Comparison of ENCODE assay signal across 10 cellular contexts in the genomic region with DNA sequence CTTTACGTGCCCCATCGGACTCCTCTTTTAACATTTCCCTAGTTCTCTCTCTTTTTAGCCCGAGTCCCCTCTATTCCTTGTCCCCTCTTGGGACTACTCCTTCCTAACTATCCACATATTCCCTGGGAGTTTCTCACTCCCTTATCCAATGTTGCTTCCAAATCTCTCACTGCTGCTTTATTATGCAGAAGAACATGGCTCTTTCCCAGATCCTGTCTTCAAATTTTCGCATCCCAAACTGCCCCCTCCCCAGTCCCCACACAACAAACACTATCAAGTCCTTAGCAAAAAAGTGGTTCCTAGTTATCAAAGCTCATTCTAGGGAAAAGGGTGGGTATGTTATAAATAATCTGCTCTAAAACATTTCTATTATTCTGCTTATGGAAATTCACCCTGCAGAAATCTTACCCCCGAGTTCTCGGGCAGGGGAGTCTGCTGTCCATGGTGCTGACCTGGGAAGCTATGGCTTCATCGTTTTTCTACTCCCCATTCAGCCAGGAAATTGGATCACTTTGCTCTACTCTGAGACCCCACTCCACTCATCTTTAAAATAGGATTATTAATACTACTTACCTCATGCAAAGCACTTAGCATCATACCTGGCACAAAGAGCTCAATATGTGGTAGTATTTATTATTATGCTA.
DNase-seq lines count a peak whose midpoint lies in the region; ATAC-seq, FAIRE-seq and TF ChIP-seq lines count a peak whose summit lies in the region.
"Had no signal": no experiment of that assay in that cellular context is flagged by ENCODE, and none has a peak within 500 bp of the region (broad histone marks: within the 10 kb centered on the region; RNA-seq: fewer than 3 reads in every experiment).

No MANE protein-coding gene starts in this region.

- no peak for TF ChIP-seq POLR2A in IMR-90 (IDR thresholded peaks at IDR 0.05; ENCODE audit: low read depth, low read length)

- no peaks in the 10 kb centered on the region for H3K4me1 Mint-ChIP-seq in activated CD4-positive, alpha-beta memory T cell treated with anti-CD3 and anti-CD28 coated beads, Interleukin-2, amount 10 ng/mL, durations not matched to agents 7 days and 5 days

- H3K4me2 ChIP-seq in IMR-90 (ENCODE audit: low read depth, low read length) (no peak overlapping the region), keratinocyte (ENCODE audit: control insufficient read depth, extremely low read depth, insufficient read depth, low read depth, low read length) (no peak overlapping the region)

- H4K20me1 ChIP-seq in IMR-90 (ENCODE audit: insufficient read depth, low read length), result no peaks in the 10 kb centered on the region
- no peaks in the 10 kb centered on the region for H4K20me1 ChIP-seq in keratinocyte (ENCODE audit: control insufficient read depth, extremely low read depth, insufficient read depth, low read length)

- H3K4me1 ChIP-seq in IMR-90 (ENCODE audit: control insufficient read depth, insufficient read depth, low read length) (no peaks in the 10 kb centered on the region), keratinocyte (ENCODE audit: control insufficient read depth, extremely low read depth, insufficient read depth, low read length) (no peaks in the 10 kb centered on the region)

- no peak overlapping the region for H4K91ac ChIP-seq in IMR-90 (ENCODE audit: insufficient read depth, low read depth, low read length)

- H2AFZ ChIP-seq in IMR-90 (replicated peaks; ENCODE audit: low read length, poor library complexity) (no peak overlapping the region), keratinocyte (ENCODE audit: control insufficient read depth, low read length) (no peak overlapping the region)

- no peak overlapping the region for H3K18ac ChIP-seq in IMR-90 (ENCODE audit: low read depth, low read length)

- WGBS in IMR-90 (ENCODE audit: extremely low coverage in 2 of 2, insufficient read length in 1 of 2), 2 experiments, result 0% methylated on average over 1 of the region's 7 CpGs; no CpG with 5 or more reads in 1 of the 2 experiments

- H3K27ac Mint-ChIP-seq in activated CD4-positive, alpha-beta memory T cell treated with anti-CD3 and anti-CD28 coated beads, Interleukin-2, amount 10 ng/mL, durations not matched to agents 7 days and 5 days, result no peak overlapping the region
- H3K27ac Mint-ChIP-seq: activated T-helper 2 cell treated with anti-CD3 and anti-CD28 coated beads, Interferon-gamma antibody, Interleukin-2, Interleukin-4, amounts not matched to agents 10 μg/mL and 5 μg/mL and 100 μg/mL, durations not matched to agents 14 hours and 24 hours and 36 hours had no signal

- H3K27ac ChIP-seq in IMR-90 (ENCODE audit: insufficient read depth, low read length) (no peak overlapping the region), keratinocyte (ENCODE audit: control insufficient read depth, insufficient read depth, low read length) (no peak overlapping the region)
- H3K27ac ChIP-seq: skin epidermis had no signal

- no peaks in the 10 kb centered on the region for H3K9me1 ChIP-seq in IMR-90 (ENCODE audit: insufficient read depth, low read length)
- H3K9me1 ChIP-seq in keratinocyte (ENCODE audit: control insufficient read depth, extremely low read depth, insufficient read depth, low read length), result no peaks in the 10 kb centered on the region

- H3K23ac ChIP-seq in IMR-90 (ENCODE audit: low read depth, low read length), result no peak overlapping the region

- H3K9me3 Mint-ChIP-seq in activated CD4-positive, alpha-beta memory T cell treated with anti-CD3 and anti-CD28 coated beads, Interleukin-2, amount 10 ng/mL, durations not matched to agents 7 days and 5 days, result no peaks in the 10 kb centered on the region
- H3K9me3 Mint-ChIP-seq: activated T-helper 2 cell treated with anti-CD3 and anti-CD28 coated beads, Interferon-gamma antibody, Interleukin-2, Interleukin-4, amounts not matched to agents 10 μg/mL and 5 μg/mL and 100 μg/mL, durations not matched to agents 14 hours and 24 hours and 36 hours had no signal

- TF ChIP-seq RAD21 in IMR-90 (IDR thresholded peaks at IDR 0.05; ENCODE audit: low read length), result no peak

- intact Hi-C loops in IMR-90 (cut with micrococcal nuclease), result no loop called here

- no peak overlapping the region for H4K8ac ChIP-seq in IMR-90 (ENCODE audit: low read depth in 2 of 2, low read length in 2 of 2)

- H2AK5ac ChIP-seq in IMR-90 (ENCODE audit: low read depth, low read length), result no peak overlapping the region

- ATAC-seq in IMR-90 (ENCODE audit: low read depth), result no peak

- no peaks in the 10 kb centered on the region for H3K36me3 ChIP-seq in IMR-90 (ENCODE audit: control insufficient read depth, insufficient read depth, low read length)
- H3K36me3 ChIP-seq in keratinocyte (ENCODE audit: control insufficient read depth in 2 of 2, extremely low read depth in 1 of 2, insufficient read depth in 2 of 2, low read length in 2 of 2), result no peaks in the 10 kb centered on the region

- BruUV-seq in IMR-90 (replicated peaks; lab: Mats Ljungman, UMichigan), result no TSS peak

- H2BK120ac ChIP-seq in IMR-90 (ENCODE audit: low read depth, low read length), result no peak overlapping the region

- no peak overlapping the region for H3K56ac ChIP-seq in IMR-90 (ENCODE audit: extremely low read depth, insufficient read depth, low read length)

- POLR2A ChIA-PET in IMR-90 (lab: Charles Lee; ENCODE audit: unreplicated experiment), result no interaction called here
- POLR2A ChIA-PET in activated CD4-positive, alpha-beta memory T cell treated with anti-CD3 and anti-CD28 coated beads, Interleukin-2, amount 10 ng/mL, durations not matched to agents 7 days and 5 days (lab: Charles Lee), result no interaction called here

- no peak for TF ChIP-seq CTCF in IMR-90 (conservative IDR thresholded peaks at IDR 0.05; ENCODE audit: low read depth, low read length)
- TF ChIP-seq CTCF in keratinocyte (optimal IDR thresholded peaks at IDR 0.05 in 1 of 3, IDR thresholded peaks at IDR 0.05 in 1 of 3, conservative IDR thresholded peaks at IDR 0.05 in 1 of 3; ENCODE audit: extremely low read depth in 1 of 3, insufficient read depth in 2 of 3, low read length in 3 of 3), result no peak

- no peak overlapping the region for H3K14ac ChIP-seq in IMR-90 (replicated peaks; ENCODE audit: low read depth, low read length)

- no peak overlapping the region for H2BK5ac ChIP-seq in IMR-90 (ENCODE audit: low read depth, low read length, poor library complexity, severe bottlenecking)

- H3K4me3 ChIP-seq in IMR-90 (ENCODE audit: insufficient read depth, low read depth, low read length) (no peak overlapping the region), keratinocyte (ENCODE audit: control insufficient read depth in 2 of 3, extremely low read depth in 1 of 3, insufficient read depth in 2 of 3, low read depth in 1 of 3, low read length in 3 of 3) (no peak overlapping the region)
- H3K4me3 ChIP-seq: skin epidermis had no signal

- H3K4ac ChIP-seq in IMR-90 (ENCODE audit: low read depth, low read length), result no peak overlapping the region

- dilution Hi-C loops in IMR-90 (cut with HindIII; ENCODE audit: low sequenced_read_pairs, unreplicated experiment) (no loop called here), keratinocyte (cut with MboI; ENCODE audit: extremely low pct_ligation_motif_present, low sequenced_read_pairs) (no loop called here)

- H3K79me1 ChIP-seq in IMR-90 (ENCODE audit: low read depth in 1 of 2, low read length in 2 of 2), result no peaks in the 10 kb centered on the region

- H3K79me2 ChIP-seq in keratinocyte (ENCODE audit: control insufficient read depth, insufficient read depth, low read length), result no peaks in the 10 kb centered on the region

- H3K27me3 ChIP-seq in IMR-90 (ENCODE audit: control insufficient read depth, insufficient read depth, low read length) (no peaks in the 10 kb centered on the region), keratinocyte (ENCODE audit: control insufficient read depth, extremely low read depth, insufficient read depth, low read length) (no peaks in the 10 kb centered on the region)

- no peak overlapping the region for H4K5ac ChIP-seq in IMR-90 (ENCODE audit: low read depth, low read length)

- H3K9ac ChIP-seq in IMR-90 (ENCODE audit: low read depth, low read length) (no peak overlapping the region), keratinocyte (ENCODE audit: control insufficient read depth, extremely low read depth, insufficient read depth, low read length) (no peak overlapping the region)

- no peaks in the 10 kb centered on the region for H3K9me3 ChIP-seq in IMR-90 (ENCODE audit: control insufficient read depth, insufficient read depth, low read length)
- H3K9me3 ChIP-seq in keratinocyte (ENCODE audit: control insufficient read depth, low read depth, low read length), result no peaks in the 10 kb centered on the region

- H3K36me3 Mint-ChIP-seq in activated CD4-positive, alpha-beta memory T cell treated with anti-CD3 and anti-CD28 coated beads, Interleukin-2, amount 10 ng/mL, durations not matched to agents 7 days and 5 days (ENCODE audit: low read depth), result no peaks in the 10 kb centered on the region

- FAIRE-seq in keratinocyte (lab: Jason Lieb, UNC), result peak; percentile 73

- no peak overlapping the region for H2BK20ac ChIP-seq in IMR-90 (ENCODE audit: low read depth, low read length)

- no peak overlapping the region for H2AK9ac ChIP-seq in IMR-90 (replicated peaks; ENCODE audit: low read depth, low read length, poor library complexity)

- no peaks in the 10 kb centered on the region for H3K27me3 Mint-ChIP-seq in activated CD4-positive, alpha-beta memory T cell treated with anti-CD3 and anti-CD28 coated beads, Interleukin-2, amount 10 ng/mL, durations not matched to agents 7 days and 5 days

- CTCF ChIA-PET in IMR-90 (lab: Yijun Ruan, JAX), result interaction anchor here (0.6 kb wide), 1 partner anchor 11 kb away, joined by 3 read pairs; no protein-coding TSS in a partner anchor
- CTCF ChIA-PET in activated CD4-positive, alpha-beta memory T cell treated with anti-CD3 and anti-CD28 coated beads, Interleukin-2, amount 10 ng/mL, durations not matched to agents 7 days and 5 days (lab: Charles Lee), result no interaction called here

- H3K4me3 Mint-ChIP-seq in activated CD4-positive, alpha-beta memory T cell treated with anti-CD3 and anti-CD28 coated beads, Interleukin-2, amount 10 ng/mL, durations not matched to agents 7 days and 5 days, result no peak overlapping the region

- DNase-seq in Caki2 (ENCODE audit: low read depth) (peak; percentile 6), IMR-90 (peak; percentile 14), keratinocyte (ENCODE audit: low read depth, low spot score) (no peak), GDM1 (lab: John Stamatoyannopoulos, UW) (no peak), NCI-H748 treated with DMSO at 0.1 percent for 48 hours (lab: John Stamatoyannopoulos, UW) (no peak), activated gamma-delta T cell treated with Interleukin-2 at 50 U/mL for 16 hours (no peak), GM19240 (ENCODE audit: insufficient read length, low spot score) (no peak)
- peak; percentile 18 for DNase-seq in activated CD4-positive, alpha-beta memory T cell treated with anti-CD3 and anti-CD28 coated beads, Interleukin-2, amount 10 ng/mL, durations not matched to agents 7 days and 5 days

- H2BK15ac ChIP-seq in IMR-90 (ENCODE audit: low read depth, low read length), result no peak overlapping the region

- in situ Hi-C loops in Caki2 (cut with HindIII; ENCODE audit: low pct_unique_long_range_greater_than_20kb, low sequenced_read_pairs) (no loop called here), IMR-90 (cut with MboI; ENCODE audit: low sequenced_read_pairs) (no loop called here)

TF ChIP-seq in IMR-90, 13 proteins besides CTCF, POLR2A, EP300 and RAD21 (continues in another document):
- TF ChIP-seq RCOR1 (IDR thresholded peaks at IDR 0.05; ENCODE audit: insufficient replicate concordance, low read length), result no peak
- no peak for TF ChIP-seq CEBPB (IDR thresholded peaks at IDR 0.05; ENCODE audit: low read depth, low read length)

Comparison
In these comparisons a context has a peak if more than half of its experiments do, and no peak if none do; other contexts are left out.
1. DNase-seq: peak in Caki2 (single experiment), IMR-90 (single experiment) and activated CD4-positive, alpha-beta memory T cell treated with anti-CD3 and anti-CD28 coated beads, Interleukin-2, amount 10 ng/mL, durations not matched to agents 7 days and 5 days (single experiment); none in keratinocyte (single experiment), GDM1 (single experiment), NCI-H748 treated with DMSO at 0.1 percent for 48 hours (single experiment), activated gamma-delta T cell treated with Interleukin-2 at 50 U/mL for 16 hours (single experiment) and GM19240 (single experiment).